ENCODE assay signal across 16 cellular contexts in the genomic region with DNA sequence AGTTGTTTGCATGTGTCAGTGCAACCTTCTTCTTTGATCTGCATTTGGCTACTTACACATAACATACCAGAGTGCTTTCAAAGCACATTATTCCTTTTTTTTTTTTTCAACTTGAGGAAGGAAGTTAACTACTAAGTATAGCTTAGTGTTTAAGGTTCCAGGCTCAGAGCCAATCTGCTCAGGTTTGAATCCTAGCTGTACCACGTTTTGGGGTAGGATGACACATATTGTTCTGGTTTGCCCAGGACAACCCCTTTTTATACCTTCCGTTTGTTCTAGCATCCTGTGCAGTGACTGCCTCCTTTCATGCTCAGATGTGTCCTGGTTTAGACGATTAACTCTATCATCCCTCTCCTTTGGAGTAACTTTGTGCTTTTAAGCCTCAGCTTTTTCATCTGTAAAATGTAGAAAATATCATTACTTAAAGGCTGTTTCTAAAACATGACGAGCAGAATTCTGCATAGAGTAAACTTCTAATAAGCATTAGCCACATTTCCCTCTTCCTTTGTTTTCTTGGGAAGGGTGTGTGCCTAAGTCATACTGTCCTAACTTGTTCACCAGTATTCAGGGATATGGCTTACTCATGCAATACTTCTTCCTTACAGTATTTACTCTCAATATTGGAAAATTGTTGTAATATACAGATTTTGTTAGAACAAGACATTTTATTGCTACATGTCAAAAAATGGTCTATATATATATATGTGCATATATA.
"Had no signal": no experiment of that assay in that cellular context is flagged by ENCODE, and none has a peak within 500 bp of the region (broad histone marks: within the 10 kb centered on the region; RNA-seq: fewer than 3 reads in every experiment).

No MANE protein-coding gene starts in this region.

- ATAC-seq: activated naive CD8-positive, alpha-beta T cell treated with anti-CD3 and anti-CD28 coated beads, Interleukin-2, amount 50 U/mL, for 24 hours; left cardiac atrium; lower lobe of right lung; mucosa of descending colon; naive thymus-derived CD8-positive, alpha-beta T cell; right cardiac atrium; stimulated activated effector memory CD8-positive, alpha-beta T cell treated with anti-CD3 and anti-CD28 coated beads, Interleukin-12 subunit alpha, Interleukin-12 subunit beta, amount 100 ng/mL, for 72 hours; WTC11 had no signal

- DNase-seq: activated CD4-positive, alpha-beta T cell treated with anti-CD3 and anti-CD28 coated beads for 48 hours; activated naive CD4-positive, alpha-beta T cell treated with Interleukin-2 at 50 U/mL for 16 hours; activated naive CD8-positive, alpha-beta T cell treated with anti-CD3 and anti-CD28 coated beads, Interleukin-2, amount 50 U/mL, for 24 hours; caudate nucleus; effector memory CD4-positive, alpha-beta T cell; immature natural killer cell; left cardiac atrium; lower lobe of right lung; mucosa of descending colon; naive thymus-derived CD8-positive, alpha-beta T cell; right cardiac atrium; small intestine; T-helper 9 cell; tibial artery had no signal
